1 cellular context compared by ENCODE assay signal in genomic region chr5:173017087-173017486, GRCh38.
A peak's percentile ranks its signal among the peaks of the same experiment; 100 is the strongest.
TF ChIP-seq lines count a peak whose summit lies in the region.

No MANE protein-coding gene starts in this region.

TF ChIP-seq in HCT116, 20 proteins besides CTCF, POLR2A, EP300 and RAD21:
- TF ChIP-seq EGR1 (IDR thresholded peaks at IDR 0.05; ENCODE audit: low read depth) = peak; percentile 58
- TF ChIP-seq SRF (IDR thresholded peaks at IDR 0.05; ENCODE audit: low read depth) = peak; percentile 10
